17 cellular contexts compared by ENCODE assay signal in genomic region chr4:6913350-6913749, GRCh38.
"Had no signal": no experiment of that assay in that cellular context is flagged by ENCODE, and none has a peak within 500 bp of the region (broad histone marks: within the 10 kb centered on the region; RNA-seq: fewer than 3 reads in every experiment).

No MANE protein-coding gene starts in this region.

- H3K27ac Mint-ChIP-seq: activated CD4-positive, alpha-beta T cell treated with anti-CD3 and anti-CD28 coated beads, Interleukin-2, amount 10 ng/mL, durations not matched to agents 7 days and 5 days; activated naive CD8-positive, alpha-beta T cell treated with anti-CD3 and anti-CD28 coated beads, Interleukin-2, amount 10 ng/mL, durations not matched to agents 7 days and 5 days; nephron progenitor cell had no signal

- H3K9me3 ChIP-seq: body of pancreas, testis, upper lobe of left lung had no signal

- DNase-seq: activated CD4-positive, alpha-beta T cell treated with anti-CD3 and anti-CD28 coated beads, Interleukin-2, amount 10 ng/mL, durations not matched to agents 7 days and 5 days; activated CD4-positive, CD25-positive, alpha-beta regulatory T cell; activated CD8-positive, alpha-beta memory T cell treated with anti-CD3 and anti-CD28 coated beads, Interleukin-2, amount 50 U/mL, for 4 hours; activated naive CD4-positive, alpha-beta T cell treated with Interleukin-2 at 50 U/mL for 16 hours; activated naive CD8-positive, alpha-beta T cell treated with anti-CD3 and anti-CD28 coated beads, Interleukin-2, amount 10 ng/mL, durations not matched to agents 7 days and 5 days; activated T-cell treated with anti-CD3 and anti-CD28 coated beads, Interleukin-2, amount 50 U/mL, for 48 hours; body of pancreas; dorsolateral prefrontal cortex; foreskin keratinocyte; midbrain; nephron progenitor cell; stimulated activated naive CD8-positive, alpha-beta T cell treated with anti-CD3 and anti-CD28 coated beads, Interleukin-15, amount 100 ng/mL, for 72 hours; T-helper 9 cell; testis; upper lobe of left lung had no signal

- H3K27ac ChIP-seq: body of pancreas, foreskin keratinocyte, skin epidermis, testis had no signal

- H2AFZ ChIP-seq: hepatocyte had no signal

- H3K27me3 Mint-ChIP-seq: activated CD4-positive, alpha-beta T cell treated with anti-CD3 and anti-CD28 coated beads, Interleukin-2, amount 10 ng/mL, durations not matched to agents 7 days and 5 days; stimulated activated naive CD8-positive, alpha-beta T cell treated with anti-CD3 and anti-CD28 coated beads, Interleukin-15, amount 100 ng/mL, for 72 hours had no signal

- H3K36me3 ChIP-seq: upper lobe of left lung had no signal

- H3K9me3 Mint-ChIP-seq: activated CD4-positive, alpha-beta T cell treated with anti-CD3 and anti-CD28 coated beads, Interleukin-2, amount 10 ng/mL, durations not matched to agents 7 days and 5 days; activated naive CD8-positive, alpha-beta T cell treated with anti-CD3 and anti-CD28 coated beads, Interleukin-2, amount 10 ng/mL, durations not matched to agents 7 days and 5 days; nephron progenitor cell; stimulated activated naive CD8-positive, alpha-beta T cell treated with anti-CD3 and anti-CD28 coated beads, Interleukin-15, amount 100 ng/mL, for 72 hours had no signal

- H3K4me3 Mint-ChIP-seq: activated CD4-positive, alpha-beta T cell treated with anti-CD3 and anti-CD28 coated beads, Interleukin-2, amount 10 ng/mL, durations not matched to agents 7 days and 5 days; activated naive CD8-positive, alpha-beta T cell treated with anti-CD3 and anti-CD28 coated beads, Interleukin-2, amount 10 ng/mL, durations not matched to agents 7 days and 5 days; nephron progenitor cell had no signal

- ATAC-seq: body of pancreas; foreskin keratinocyte; stimulated activated naive CD8-positive, alpha-beta T cell treated with anti-CD3 and anti-CD28 coated beads, Interleukin-15, amount 100 ng/mL, for 72 hours had no signal

- H3K4me3 ChIP-seq: body of pancreas, hepatocyte, skin epidermis, testis, upper lobe of left lung had no signal

- H3K27me3 ChIP-seq: body of pancreas, dorsolateral prefrontal cortex, hepatocyte, testis, upper lobe of left lung had no signal
